9 cellular contexts compared by ENCODE assay signal in genomic region chr1:158035976-158036583, GRCh38. TPM values are rescaled to one million over a fixed set of nuclear protein-coding genes. Genes with fewer than 3 reads are reported as not detected.
DNase-seq lines count a peak whose midpoint lies in the region; ATAC-seq, FAIRE-seq and TF ChIP-seq lines count a peak whose summit lies in the region.
"Had no signal": no experiment of that assay in that cellular context is flagged by ENCODE, and none has a peak within 500 bp of the region (broad histone marks: within the 10 kb centered on the region; RNA-seq: fewer than 3 reads in every experiment).

No MANE protein-coding gene starts in this region.

- no peak overlapping the region for H3K4me3 Mint-ChIP-seq in activated naive CD8-positive, alpha-beta T cell treated with anti-CD3 and anti-CD28 coated beads, Interleukin-2, amount 50 U/mL, for 24 hours
- H3K4me3 Mint-ChIP-seq in activated naive CD8-positive, alpha-beta T cell treated with anti-CD3 and anti-CD28 coated beads for 36 hours = no peak overlapping the region
- H3K4me3 Mint-ChIP-seq: activated naive CD8-positive, alpha-beta T cell treated with anti-CD3 and anti-CD28 coated beads, Interleukin-2, amount 10 ng/mL, durations not matched to agents 7 days and 5 days had no signal

- H3K9me3 ChIP-seq in prostate gland = no peaks in the 10 kb centered on the region

- ATAC-seq in activated naive CD8-positive, alpha-beta T cell treated with anti-CD3 and anti-CD28 coated beads, Interleukin-2, amount 50 U/mL, for 24 hours = no peak
- ATAC-seq in HG03521 (IDR thresholded peaks at IDR 0.05; ENCODE audit: unreplicated experiment) = no peak

- no peaks in the 10 kb centered on the region for H3K27me3 ChIP-seq in prostate gland (replicated peaks; ENCODE audit: insufficient read depth)

- H3K36me3 Mint-ChIP-seq in activated naive CD8-positive, alpha-beta T cell treated with anti-CD3 and anti-CD28 coated beads, Interleukin-2, amount 50 U/mL, for 24 hours (ENCODE audit: low read depth) = no peaks in the 10 kb centered on the region
- H3K36me3 Mint-ChIP-seq in activated naive CD8-positive, alpha-beta T cell treated with anti-CD3 and anti-CD28 coated beads for 36 hours = no peaks in the 10 kb centered on the region
- H3K36me3 Mint-ChIP-seq: activated naive CD8-positive, alpha-beta T cell treated with anti-CD3 and anti-CD28 coated beads, Interleukin-2, amount 10 ng/mL, durations not matched to agents 7 days and 5 days had no signal

- peak; percentile 41 to 80 (median 61) for TF ChIP-seq CTCF in prostate gland (IDR thresholded peaks at IDR 0.05)

- H3K36me3 ChIP-seq in prostate gland = no peaks in the 10 kb centered on the region

- no peak overlapping the region for H3K4me3 ChIP-seq in prostate gland

- no peaks in the 10 kb centered on the region for H3K4me1 Mint-ChIP-seq in activated naive CD8-positive, alpha-beta T cell treated with anti-CD3 and anti-CD28 coated beads, Interleukin-2, amount 50 U/mL, for 24 hours
- no peaks in the 10 kb centered on the region for H3K4me1 Mint-ChIP-seq in activated naive CD8-positive, alpha-beta T cell treated with anti-CD3 and anti-CD28 coated beads for 36 hours
- H3K4me1 Mint-ChIP-seq: activated naive CD8-positive, alpha-beta T cell treated with anti-CD3 and anti-CD28 coated beads, Interleukin-2, amount 10 ng/mL, durations not matched to agents 7 days and 5 days had no signal

- DNase-seq in activated naive CD8-positive, alpha-beta T cell treated with anti-CD3 and anti-CD28 coated beads, Interleukin-2, amount 50 U/mL, for 24 hours = peak; percentile 11
- no peak for DNase-seq in activated naive CD8-positive, alpha-beta T cell treated with anti-CD3 and anti-CD28 coated beads for 36 hours
- DNase-seq in RCC 7860 (ENCODE audit: low spot score) (peak; percentile 35), fibroblast of gingiva (ENCODE audit: low read depth) (peak; percentile 57), prostate gland (ENCODE audit: low spot score) (peak; percentile 24), GM12892 (ENCODE audit: insufficient read length) (no peak), DMS153 treated with DMSO at 0.1 percent for 48 hours (lab: John Stamatoyannopoulos, UW; ENCODE audit: unreplicated experiment) (no peak)
- DNase-seq: activated naive CD8-positive, alpha-beta T cell treated with anti-CD3 and anti-CD28 coated beads, Interleukin-2, amount 10 ng/mL, durations not matched to agents 7 days and 5 days had no signal

- intact Hi-C loops in prostate gland (cut with DNase I) = loop anchor here (1.0 to 5.0 kb wide), 2 partner anchors 43 to 51 kb away; partner anchors contain the start of gene KIRREL1

- no peak overlapping the region for H3K27ac ChIP-seq in prostate gland

- H3K4me1 ChIP-seq in prostate gland (replicated peaks) = no peaks in the 10 kb centered on the region

- H3K27me3 Mint-ChIP-seq in activated naive CD8-positive, alpha-beta T cell treated with anti-CD3 and anti-CD28 coated beads, Interleukin-2, amount 50 U/mL, for 24 hours = peaks cover 13% of the 10 kb centered on the region
- peaks cover 3% of the 10 kb centered on the region for H3K27me3 Mint-ChIP-seq in activated naive CD8-positive, alpha-beta T cell treated with anti-CD3 and anti-CD28 coated beads for 36 hours
- H3K27me3 Mint-ChIP-seq: activated naive CD8-positive, alpha-beta T cell treated with anti-CD3 and anti-CD28 coated beads, Interleukin-2, amount 10 ng/mL, durations not matched to agents 7 days and 5 days had no signal

- TF ChIP-seq POLR2A in prostate gland (IDR thresholded peaks at IDR 0.05) = no peak
- no peak for TF ChIP-seq POLR2A in GM12892 (IDR thresholded peaks at IDR 0.05; ENCODE audit: low read depth, low read length)

- peak; percentile 65 for FAIRE-seq in RCC 7860 (lab: Jason Lieb, UNC)
- no peak for FAIRE-seq in GM12892 (lab: Jason Lieb, UNC)

- 58% methylated on average over 8 of the region's 8 CpGs for WGBS in prostate gland

- H3K27ac Mint-ChIP-seq in activated naive CD8-positive, alpha-beta T cell treated with anti-CD3 and anti-CD28 coated beads, Interleukin-2, amount 50 U/mL, for 24 hours = no peak overlapping the region
- no peak overlapping the region for H3K27ac Mint-ChIP-seq in activated naive CD8-positive, alpha-beta T cell treated with anti-CD3 and anti-CD28 coated beads for 36 hours
- H3K27ac Mint-ChIP-seq: activated naive CD8-positive, alpha-beta T cell treated with anti-CD3 and anti-CD28 coated beads, Interleukin-2, amount 10 ng/mL, durations not matched to agents 7 days and 5 days had no signal

- no peaks in the 10 kb centered on the region for H3K9me3 Mint-ChIP-seq in activated naive CD8-positive, alpha-beta T cell treated with anti-CD3 and anti-CD28 coated beads, Interleukin-2, amount 50 U/mL, for 24 hours
- H3K9me3 Mint-ChIP-seq in activated naive CD8-positive, alpha-beta T cell treated with anti-CD3 and anti-CD28 coated beads for 36 hours = no peaks in the 10 kb centered on the region
- H3K9me3 Mint-ChIP-seq: activated naive CD8-positive, alpha-beta T cell treated with anti-CD3 and anti-CD28 coated beads, Interleukin-2, amount 10 ng/mL, durations not matched to agents 7 days and 5 days had no signal

RNA-seq across cellular contexts. Expression of gene KIRREL1, which starts 42.6 kb away (rescaled TPM):
- under 1 TPM; 0.10 to 0.16 TPM for total RNA-seq in activated naive CD8-positive, alpha-beta T cell treated with anti-CD3 and anti-CD28 coated beads for 36 hours
- 10 to 100 TPM; 18.6 to 50.2 TPM for total RNA-seq in prostate gland
- not detected for polyA plus RNA-seq in GM12892 (2012; ENCODE audit: missing spikeins)
- total RNA-seq: activated naive CD8-positive, alpha-beta T cell treated with anti-CD3 and anti-CD28 coated beads, Interleukin-2, amount 10 ng/mL, durations not matched to agents 7 days and 5 days had no signal

Comparison
In these comparisons a context has a peak if more than half of its experiments do, and no peak if none do; other contexts are left out.
1. DNase-seq: peak in activated naive CD8-positive, alpha-beta T cell treated with anti-CD3 and anti-CD28 coated beads, Interleukin-2, amount 50 U/mL, for 24 hours (single experiment), RCC 7860 (single experiment), fibroblast of gingiva (single experiment) and prostate gland (single experiment); none in activated naive CD8-positive, alpha-beta T cell treated with anti-CD3 and anti-CD28 coated beads for 36 hours (single experiment), GM12892 (single experiment) and DMS153 treated with DMSO at 0.1 percent for 48 hours (single experiment).
2. RNA of gene KIRREL1, which starts 42.6 kb away (total RNA-seq): 18.6 to 50.2 TPM in prostate gland; 0.10 to 0.16 TPM in activated naive CD8-positive, alpha-beta T cell treated with anti-CD3 and anti-CD28 coated beads for 36 hours; every median in the first group is over 10 times any median in the second.